ENCODE assay signal across 10 cellular contexts in the genomic region with DNA sequence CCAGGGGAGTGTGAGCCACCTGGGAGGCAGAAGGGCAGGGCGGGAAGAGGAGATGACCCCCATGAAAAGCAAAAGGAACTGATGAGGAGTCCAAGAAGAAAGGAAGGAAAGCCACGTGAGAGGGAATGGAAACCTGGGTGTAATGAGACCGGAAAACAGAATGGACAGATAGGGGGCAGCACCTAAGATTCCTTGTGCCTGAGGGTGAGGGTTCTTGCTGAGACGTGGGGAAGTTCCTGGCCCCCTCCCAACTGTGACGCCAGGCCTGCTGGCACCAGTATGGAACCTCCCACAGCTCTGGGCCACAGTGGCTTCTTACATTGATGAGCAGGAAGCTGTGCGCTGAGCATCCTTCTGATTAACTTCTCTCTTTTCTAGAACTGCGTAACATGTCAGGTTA. TPM values are rescaled to one million over a fixed set of nuclear protein-coding genes. Genes with fewer than 3 reads are reported as not detected.
DNase-seq lines count a peak whose midpoint lies in the region; ATAC-seq and TF ChIP-seq lines count a peak whose summit lies in the region.
"Had no signal": no experiment of that assay in that cellular context is flagged by ENCODE, and none has a peak within 500 bp of the region (broad histone marks: within the 10 kb centered on the region; RNA-seq: fewer than 3 reads in every experiment).

No MANE protein-coding gene starts in this region.

- intact Hi-C loops in left lung (cut with DNase I): no loop called here

- H3K36me3 ChIP-seq in left lung: peaks cover 0 to 2% of the 10 kb centered on the region in 2 donors

- no peaks in the 10 kb centered on the region for H3K4me1 ChIP-seq in left lung

- H3K27ac ChIP-seq in AG04450 (ENCODE audit: low read depth, low read length): no peak overlapping the region
- H3K27ac ChIP-seq in caudate nucleus (ENCODE audit: low read depth, low read length): no peak overlapping the region
- H3K27ac ChIP-seq in left lung: no peak overlapping the region

- H3K4me3 ChIP-seq in AG04450 (ENCODE audit: low read depth, low read length): no peak overlapping the region
- H3K4me3 ChIP-seq in left lung: no peak overlapping the region

- ATAC-seq in left lung (peak; percentile 60), HG03460 (IDR thresholded peaks at IDR 0.05; ENCODE audit: unreplicated experiment) (no peak)

- POLR2A ChIA-PET in AG04450 (lab: Yijun Ruan, JAX): no interaction called here

- TF ChIP-seq CTCF in AG04450 (IDR thresholded peaks at IDR 0.05; ENCODE audit: low read depth, low read length) (peak; percentile 16; the same call in 1 of the 2 replicates), left lung (IDR thresholded peaks at IDR 0.05) (no peak)

- no peaks in the 10 kb centered on the region for H3K27me3 ChIP-seq in AG04450 (ENCODE audit: control insufficient read depth, insufficient read depth, low read length)
- no peaks in the 10 kb centered on the region for H3K27me3 ChIP-seq in left lung

- H3K9me3 ChIP-seq in AG04450 (ENCODE audit: control insufficient read depth, insufficient read depth, low read length): no peaks in the 10 kb centered on the region
- no peaks in the 10 kb centered on the region for H3K9me3 ChIP-seq in left lung

- DNase-seq in AG04450 (ENCODE audit: low read depth, low spot score): no peak
- peak; percentile 33 for DNase-seq in HT-29 (ENCODE audit: low spot score)
- peak in 33 of 61 donors; percentile 13 to 69 (median 42) for DNase-seq in caudate nucleus (lab: John Stamatoyannopoulos, UW)
- DNase-seq in left lung: peak in 1 of 2 donors; percentile 62
- no peak for DNase-seq in NCI-H2171 (lab: John Stamatoyannopoulos, UW)
- no peak for DNase-seq in retina
- no peak for DNase-seq in hepatic stellate cell (ENCODE audit: low spot score)
- DNase-seq: effector memory CD4-positive, alpha-beta T cell; NK-92 treated with Interleukin-12 subunit alpha and Interleukin-12 subunit beta, amount 100 ng/mL, for 24 hours had no signal

- CTCF ChIA-PET in AG04450 (lab: Charles Lee): no interaction called here

RNA-seq across cellular contexts. Expression of gene TTC7B, which starts 30.8 kb away (rescaled TPM):
- polyA plus RNA-seq in AG04450 (2011; rRNA removed): 36.0 and 37.7 TPM in 2 replicates
- 60.6 and 66.7 TPM in 2 replicates for polyA minus RNA-seq in AG04450 (2011; rRNA and poly(A)+ RNA removed)
- 3.8 and 7.4 TPM in 2 replicates for total RNA-seq in HT-29 (2014; rRNA removed; shearing (Covaris generic))
- total RNA-seq in left lung: 10 to 100 TPM; 26.8 to 33.1 TPM

Comparison
In these comparisons a context has a peak if more than half of its experiments do, and no peak if none do; other contexts are left out.
1. DNase-seq: peak in HT-29 (single experiment) and caudate nucleus (33 of 61); none in AG04450 (single experiment), NCI-H2171 (single experiment), retina (single experiment) and hepatic stellate cell (single experiment).